ENCODE assay signal across 8 cellular contexts in the genomic region with DNA sequence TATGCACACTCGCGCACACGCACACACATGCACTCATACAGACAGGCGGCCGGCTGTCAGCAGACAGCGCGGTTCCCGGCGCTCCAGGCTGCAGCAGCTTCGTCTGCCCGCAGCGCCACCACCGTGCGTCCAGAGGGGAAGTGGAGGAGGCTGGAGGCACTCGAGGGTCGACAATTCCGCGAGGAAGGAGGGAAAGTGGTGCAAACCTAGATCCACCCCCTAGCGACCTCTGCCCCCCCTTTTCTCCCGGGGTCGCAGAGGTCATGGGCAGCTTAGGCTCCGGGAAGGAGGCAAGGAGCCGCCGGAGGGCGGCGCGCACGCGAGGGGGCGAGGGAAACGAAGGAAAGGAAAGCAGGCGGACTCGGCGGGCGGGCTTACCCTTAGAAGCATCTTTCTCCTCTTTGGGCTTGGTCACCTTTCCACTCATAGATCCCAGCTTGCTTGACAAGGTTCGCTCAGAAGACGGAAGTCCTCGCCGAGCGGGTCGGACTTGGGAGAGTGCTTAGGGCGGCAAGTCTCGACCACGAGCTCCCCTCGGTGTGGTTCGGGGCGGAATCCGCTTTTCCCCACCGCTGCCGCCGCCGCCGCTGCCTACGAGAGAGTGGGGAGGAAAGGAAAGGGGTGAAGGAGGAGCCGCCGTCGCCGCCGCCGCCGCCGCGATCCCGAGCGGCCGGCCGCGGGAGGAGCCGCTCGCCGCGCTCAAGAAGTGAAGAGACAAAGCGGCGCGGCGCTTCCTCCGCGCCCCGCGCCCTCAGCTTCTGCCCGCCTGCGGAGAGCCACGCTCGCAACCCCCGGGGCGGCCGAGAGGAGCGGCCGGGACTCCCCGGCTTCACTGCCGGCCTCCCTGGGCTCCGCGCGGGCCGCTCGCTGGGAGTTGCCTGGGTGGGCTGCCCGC.
DNase-seq lines count a peak whose midpoint lies in the region; ATAC-seq and TF ChIP-seq lines count a peak whose summit lies in the region.

No MANE protein-coding gene starts in this region.

- H3K27me3 ChIP-seq in colonic mucosa: peaks cover 15% of the 10 kb centered on the region

- H3K36me3 ChIP-seq in colonic mucosa (no peaks in the 10 kb centered on the region), mucosa of descending colon (ENCODE audit: low read depth) (no peaks in the 10 kb centered on the region)

- no peak for TF ChIP-seq CTCF in AG04449 (IDR thresholded peaks at IDR 0.05; ENCODE audit: insufficient read depth, low read length, missing control alignments)
- TF ChIP-seq CTCF in colonic mucosa (IDR thresholded peaks at IDR 0.05): no peak
- no peak for TF ChIP-seq CTCF in mucosa of descending colon (IDR thresholded peaks at IDR 0.05)

- CTCF ChIA-PET in AG04449 (lab: Yijun Ruan, JAX): no interaction called here

- H3K4me3 ChIP-seq in AG04449 (ENCODE audit: low read depth, low read length): peak overlapping the region; percentile 27
- peak overlapping the region; percentile 38 for H3K4me3 ChIP-seq in colonic mucosa
- no peak overlapping the region for H3K4me3 ChIP-seq in mucosa of descending colon

- H3K27ac ChIP-seq in colonic mucosa: no peak overlapping the region

- peak; percentile 41 for ATAC-seq in HG03432 (IDR thresholded peaks at IDR 0.05; ENCODE audit: unreplicated experiment)
- peak; percentile 47 for ATAC-seq in mucosa of descending colon
- ATAC-seq in HG03442 (IDR thresholded peaks at IDR 0.05; ENCODE audit: unreplicated experiment): no peak
- ATAC-seq in HG02852 (IDR thresholded peaks at IDR 0.05; ENCODE audit: unreplicated experiment): no peak
- no peak for ATAC-seq in GM21576 (IDR thresholded peaks at IDR 0.05; ENCODE audit: unreplicated experiment)

- intact Hi-C loops in colonic mucosa (cut with DNase I) (no loop called here), mucosa of descending colon (cut with DNase I, micrococcal nuclease) (no loop called here)

- H3K9me3 ChIP-seq in colonic mucosa (no peaks in the 10 kb centered on the region), mucosa of descending colon (no peaks in the 10 kb centered on the region)

- H3K9ac ChIP-seq in colonic mucosa (ENCODE audit: low read depth in 2 of 2, low read length in 2 of 2): no peak overlapping the region

- POLR2A ChIA-PET in AG04449 (lab: Yijun Ruan, JAX): no interaction called here

- no peaks in the 10 kb centered on the region for H3K4me1 ChIP-seq in colonic mucosa
- no peaks in the 10 kb centered on the region for H3K4me1 ChIP-seq in mucosa of descending colon (ENCODE audit: low read depth)

- DNase-seq in AG04449 (ENCODE audit: low read depth, low spot score) (no peak), colonic mucosa (no peak), mucosa of descending colon (peak; percentile 12 to 48 (median 29)), SKM-1 treated with dmso at 0.1 percent for 144 hours (lab: John Stamatoyannopoulos, UW; ENCODE audit: unreplicated experiment) (no peak)

Comparison
In these comparisons a context has a peak if more than half of its experiments do, and no peak if none do; other contexts are left out.
1. DNase-seq: peak in mucosa of descending colon (3 of 3); none in AG04449 (single experiment), colonic mucosa (single experiment) and SKM-1 treated with dmso at 0.1 percent for 144 hours (single experiment).
2. ATAC-seq: peak in HG03432 (single experiment) and mucosa of descending colon (single experiment); none in HG03442 (single experiment), HG02852 (single experiment) and GM21576 (single experiment).